Comparison of ENCODE assay signal across 10 cellular contexts in the genomic region with DNA sequence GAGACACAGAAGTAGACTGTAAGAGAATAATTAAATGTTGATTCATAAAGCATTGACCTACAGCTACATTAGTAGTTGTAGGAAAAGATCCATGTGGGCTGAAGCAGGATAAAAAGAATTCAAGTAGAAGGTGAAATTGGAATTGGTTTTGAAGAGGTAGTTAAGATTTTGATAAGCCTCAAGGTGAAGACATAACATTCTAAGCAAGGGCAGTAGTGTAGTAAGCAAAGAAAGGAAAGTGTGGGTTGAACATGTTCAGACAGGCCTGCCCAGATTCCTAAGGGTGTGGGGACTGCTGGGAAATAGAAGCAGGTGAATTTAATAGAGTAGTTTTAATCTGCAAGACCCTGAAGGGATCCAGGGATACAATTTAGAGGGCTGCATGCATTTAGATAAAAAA. TPM values are rescaled to one million over a fixed set of nuclear protein-coding genes. Genes with fewer than 3 reads are reported as not detected.
DNase-seq lines count a peak whose midpoint lies in the region; ATAC-seq and TF ChIP-seq lines count a peak whose summit lies in the region.
"Had no signal": no experiment of that assay in that cellular context is flagged by ENCODE, and none has a peak within 500 bp of the region (broad histone marks: within the 10 kb centered on the region; RNA-seq: fewer than 3 reads in every experiment).

No MANE protein-coding gene starts in this region.

- H2AFZ ChIP-seq in MM.1S (ENCODE audit: low read length) = no peak overlapping the region

- H3K27me3 ChIP-seq in vagina (no peaks in the 10 kb centered on the region), MM.1S (replicated peaks; ENCODE audit: insufficient read depth, low read length) (no peaks in the 10 kb centered on the region)

- H3K9me3 Mint-ChIP-seq in activated T-helper 17 cell treated with anti-CD3 and anti-CD28 coated beads, Interleukin-2, amount 50 U/mL, for 72 hours = no peaks in the 10 kb centered on the region

- peak overlapping the region; percentile 89 for H3K4me3 Mint-ChIP-seq in activated T-helper 17 cell treated with anti-CD3 and anti-CD28 coated beads, Interleukin-2, amount 50 U/mL, for 72 hours

- H4K20me1 ChIP-seq in MM.1S (ENCODE audit: insufficient read depth, low read length) = no peaks in the 10 kb centered on the region; the same call in 1 of the 2 replicates

- no peak overlapping the region for H3K9ac ChIP-seq in MM.1S (ENCODE audit: low read length)

- H3K4me1 ChIP-seq in vagina (peaks cover 83% of the 10 kb centered on the region), MM.1S (ENCODE audit: low read length) (no peaks in the 10 kb centered on the region)

- H3K27ac ChIP-seq in vagina (peak overlapping the region; percentile 21), MM.1S (ENCODE audit: low read length) (no peak overlapping the region)

- H3K79me2 ChIP-seq in MM.1S (ENCODE audit: low read length) = peaks cover 89% of the 10 kb centered on the region

- TF ChIP-seq POLR2A in vagina (IDR thresholded peaks at IDR 0.05) = no peak

- peaks cover 82% of the 10 kb centered on the region for H3K36me3 Mint-ChIP-seq in activated T-helper 17 cell treated with anti-CD3 and anti-CD28 coated beads, Interleukin-2, amount 50 U/mL, for 72 hours (ENCODE audit: low read depth)

- H3K27ac Mint-ChIP-seq in activated T-helper 17 cell treated with anti-CD3 and anti-CD28 coated beads, Interleukin-2, amount 50 U/mL, for 72 hours = peak overlapping the region; percentile 98

- peaks cover 71% of the 10 kb centered on the region for H3K4me1 Mint-ChIP-seq in activated T-helper 17 cell treated with anti-CD3 and anti-CD28 coated beads, Interleukin-2, amount 50 U/mL, for 72 hours

- DNase-seq in left ventricle myocardium superior (no peak), cardiac septum (ENCODE audit: low spot score) (no peak), left colon (no peak), vagina (ENCODE audit: extremely low spot score in 2 of 2) (no peak), MM.1S (no peak), hypothalamus (lab: John Stamatoyannopoulos, UW) (no peak)
- DNase-seq: kidney, SHP77 treated with DMSO at 0.1 percent for 48 hours had no signal

- H3K27me3 Mint-ChIP-seq in activated T-helper 17 cell treated with anti-CD3 and anti-CD28 coated beads, Interleukin-2, amount 50 U/mL, for 72 hours = no peaks in the 10 kb centered on the region

- H3K9me2 ChIP-seq in MM.1S (replicated peaks; ENCODE audit: insufficient read depth, low read length) = no peaks in the 10 kb centered on the region

- ATAC-seq in left ventricle myocardium superior = peak; percentile 34
- peak; percentile 44 for ATAC-seq in activated T-helper 17 cell treated with anti-CD3 and anti-CD28 coated beads, Interleukin-2, amount 50 U/mL, for 72 hours (replicated peaks)
- ATAC-seq in left colon = peak; percentile 39
- no peak for ATAC-seq in HG02970 (IDR thresholded peaks at IDR 0.05; ENCODE audit: low FRiP score, unreplicated experiment)

- no peaks in the 10 kb centered on the region for H3F3A ChIP-seq in MM.1S (ENCODE audit: insufficient read depth, low read length)

- intact Hi-C loops in left ventricle myocardium superior (cut with micrococcal nuclease) = no loop called here
- intact Hi-C loops in cardiac septum (cut with DNase I) = no loop called here
- intact Hi-C loops in left colon (cut with DNase I, micrococcal nuclease) = no loop called here
- intact Hi-C loops in vagina (cut with DNase I) = no loop called here

- TF ChIP-seq CTCF in vagina (IDR thresholded peaks at IDR 0.05) = no peak
- no peak for TF ChIP-seq CTCF in MM.1S (IDR thresholded peaks at IDR 0.05; ENCODE audit: low read length)

- no peaks in the 10 kb centered on the region for H3K36me3 ChIP-seq in vagina
- no peaks in the 10 kb centered on the region for H3K36me3 ChIP-seq in MM.1S (replicated peaks; ENCODE audit: insufficient read depth, low read length)

- H3K4me3 ChIP-seq in vagina (no peak overlapping the region), MM.1S (ENCODE audit: low read length) (no peak overlapping the region)

- no peak overlapping the region for H3K4me2 ChIP-seq in MM.1S (ENCODE audit: low read depth, low read length)

- no peaks in the 10 kb centered on the region for H3K9me3 ChIP-seq in vagina
- no peaks in the 10 kb centered on the region for H3K9me3 ChIP-seq in MM.1S (replicated peaks; ENCODE audit: insufficient read depth, low read length)

RNA-seq across cellular contexts. Expression of gene TAB2, which starts 19.0 kb away (rescaled TPM):
- total RNA-seq in left ventricle myocardium superior = 57.6 TPM
- 49.2 TPM for total RNA-seq in cardiac septum
- 100 to 1,000 TPM; 164 to 185 TPM for total RNA-seq in activated T-helper 17 cell treated with anti-CD3 and anti-CD28 coated beads, Interleukin-2, amount 50 U/mL, for 72 hours
- 10 to 100 TPM; 57.7 to 69.5 TPM for total RNA-seq in left colon
- total RNA-seq in vagina = 80.5 TPM
